ENCODE assay signal across 13 cellular contexts in the genomic region with DNA sequence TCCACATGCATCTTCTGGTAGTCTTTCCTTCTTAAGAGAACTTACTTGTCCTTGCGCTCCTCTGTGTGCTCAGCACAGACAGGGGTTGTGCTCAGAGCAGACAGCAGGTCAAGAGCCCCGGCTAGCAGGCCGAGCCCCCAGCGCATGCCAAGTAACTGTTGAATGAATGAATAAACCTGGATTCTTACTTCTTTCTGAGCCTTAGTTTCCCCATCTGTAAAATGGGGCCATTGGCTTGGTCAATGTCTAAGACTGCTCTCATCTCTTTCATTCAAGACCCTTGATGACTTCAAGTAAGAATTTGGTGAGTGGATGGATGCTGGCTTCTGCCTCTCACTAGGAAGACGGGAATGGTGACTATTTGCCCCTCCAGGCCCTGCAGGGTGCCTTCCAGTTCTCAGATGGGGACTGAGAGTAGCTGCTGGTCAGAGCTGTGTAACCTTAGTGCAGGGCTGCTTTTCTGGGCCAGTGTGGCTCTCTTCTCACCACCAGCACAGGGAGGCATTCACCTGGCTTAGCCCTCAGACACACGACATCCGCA.
"Had no signal": no experiment of that assay in that cellular context is flagged by ENCODE, and none has a peak within 500 bp of the region (broad histone marks: within the 10 kb centered on the region; RNA-seq: fewer than 3 reads in every experiment).

No MANE protein-coding gene starts in this region.

- H3K36me3 ChIP-seq: gastrocnemius medialis, left lung, right atrium auricular region, upper lobe of left lung had no signal

- H3K4me3 Mint-ChIP-seq: neural crest cell had no signal

- H3K9me3 Mint-ChIP-seq: neural crest cell had no signal

- H3K27me3 ChIP-seq: gastrocnemius medialis, left lung, right atrium auricular region, upper lobe of left lung had no signal

- H3K4me3 ChIP-seq: coronary artery, gastrocnemius medialis, right atrium auricular region, smooth muscle cell had no signal

- H3K9me3 ChIP-seq: gastrocnemius medialis, left lung, right atrium auricular region, upper lobe of left lung had no signal

- H3K27ac ChIP-seq: coronary artery, epithelial cell of prostate, left lung, right atrium auricular region, upper lobe of left lung had no signal

- ATAC-seq: activated CD4-positive, CD25-positive, alpha-beta regulatory T cell treated with anti-CD3 and anti-CD28 coated beads, Interleukin-2, amount 50 U/mL, for 24 hours had no signal

- DNase-seq: activated T-cell treated with anti-CD3 and anti-CD28 coated beads, Interleukin-2, amount 50 U/mL, for 48 hours; effector memory CD4-positive, alpha-beta T cell; left lung; stimulated activated naive CD4-positive, alpha-beta T cell treated with Interleukin-2 at 50 U/mL for 16 hours; T-helper 2 cell; upper lobe of left lung had no signal
